In the genomic region with DNA sequence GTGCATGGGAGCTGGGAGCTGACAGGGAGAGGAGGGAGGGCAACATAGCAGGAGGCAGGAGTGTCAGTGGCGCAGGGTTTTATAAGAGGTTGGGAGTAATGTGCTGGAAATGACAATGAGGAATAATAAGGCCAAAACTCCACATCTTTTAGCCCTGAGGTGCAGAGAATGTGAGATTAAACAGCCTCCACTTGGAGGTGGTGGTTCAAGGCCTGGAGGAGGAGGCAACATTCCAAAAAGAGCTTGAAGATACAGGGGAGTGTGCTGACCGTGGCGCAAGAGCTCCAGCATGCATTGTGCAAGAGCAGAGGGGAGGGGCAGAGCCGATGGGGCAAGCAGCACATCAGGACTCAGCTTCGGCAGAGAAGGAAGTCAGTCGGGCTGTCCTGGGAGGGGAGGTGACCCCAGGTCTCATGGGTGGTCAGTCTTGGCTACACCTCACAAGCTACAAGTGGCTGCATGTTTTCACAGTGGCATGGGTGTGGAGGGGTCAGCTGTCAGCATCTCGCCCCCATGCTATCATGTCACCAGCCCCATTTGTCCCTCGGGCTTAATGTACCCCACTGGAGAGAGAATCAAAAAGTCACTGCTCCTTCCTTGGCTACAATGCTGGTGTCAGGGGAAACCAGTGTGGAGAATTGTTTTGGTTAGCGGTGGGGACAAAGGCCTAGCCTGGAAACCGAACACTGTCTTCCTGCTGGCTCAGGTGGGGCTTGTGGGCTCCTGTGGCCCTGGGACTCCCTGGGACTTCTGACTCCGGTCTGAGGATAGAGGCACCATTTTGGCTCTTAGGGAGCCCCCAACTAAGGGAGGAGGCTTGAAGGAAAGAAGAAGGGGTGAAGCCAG, we compare ENCODE assay signal across 11 cellular contexts.
A peak's percentile ranks its signal among the peaks of the same experiment; 100 is the strongest.
DNase-seq lines count a peak whose midpoint lies in the region; ATAC-seq and TF ChIP-seq lines count a peak whose summit lies in the region.
"Had no signal": no experiment of that assay in that cellular context is flagged by ENCODE, and none has a peak within 500 bp of the region (broad histone marks: within the 10 kb centered on the region; RNA-seq: fewer than 3 reads in every experiment).

No MANE protein-coding gene starts in this region.

- peak; percentile 90 to 98 (median 96) for ATAC-seq in right lobe of liver
- no peak for ATAC-seq in HG03039 (IDR thresholded peaks at IDR 0.05; ENCODE audit: unreplicated experiment)
- no peak for ATAC-seq in GM19351 (IDR thresholded peaks at IDR 0.05; ENCODE audit: unreplicated experiment)
- ATAC-seq: Panc1 had no signal

- DNase-seq in KBM-7, result peak; percentile 56
- peak; percentile 84 to 91 (median 90) for DNase-seq in right lobe of liver
- peak; percentile 80 to 82 for DNase-seq in thyroid gland
- DNase-seq in GM20000 (ENCODE audit: low spot score), result no peak
- no peak for DNase-seq in DMS53 treated with DMSO at 0.1 percent for 48 hours (lab: John Stamatoyannopoulos, UW; ENCODE audit: unreplicated experiment)
- DNase-seq: activated T-cell treated with anti-CD3 and anti-CD28 coated beads, Interleukin-2, amount 50 U/mL, for 1 hour; immature natural killer cell had no signal

- intact Hi-C loops in right lobe of liver (cut with DNase I) (no loop called here), thyroid gland (cut with DNase I) (no loop called here)

- peaks cover 0 to 12% (median 6%) of the 10 kb centered on the region in 4 donors for H3K4me1 ChIP-seq in right lobe of liver
- H3K4me1 ChIP-seq in thyroid gland, result peaks cover 0 to 12% of the 10 kb centered on the region in 2 donors

- TF ChIP-seq POLR2A in right lobe of liver (IDR thresholded peaks at IDR 0.05) (no peak), thyroid gland (IDR thresholded peaks at IDR 0.05) (no peak)

- TF ChIP-seq CTCF in right lobe of liver (IDR thresholded peaks at IDR 0.05), result no peak
- TF ChIP-seq CTCF in thyroid gland (IDR thresholded peaks at IDR 0.05), result no peak
- no peak for TF ChIP-seq CTCF in GM20000 (IDR thresholded peaks at IDR 0.05; ENCODE audit: extremely low read depth, missing control alignments)

- H3K9me3 ChIP-seq in right lobe of liver (no peaks in the 10 kb centered on the region), thyroid gland (no peaks in the 10 kb centered on the region)

- H3K36me3 ChIP-seq in right lobe of liver (no peaks in the 10 kb centered on the region), thyroid gland (no peaks in the 10 kb centered on the region)

- WGBS in right lobe of liver (ENCODE audit: insufficient coverage, low coverage, low lambda C conversion rate, missing lambda C conversion rate), result 47% methylated on average over 9 of the region's 11 CpGs
- WGBS in thyroid gland, 2 donors, result 54 to 59% methylated on average over 10 to 11 of the region's 11 CpGs

- H3K27me3 ChIP-seq in right lobe of liver, result no peaks in the 10 kb centered on the region
- H3K27me3 ChIP-seq in thyroid gland, result no peaks in the 10 kb centered on the region

- in situ Hi-C loops in KBM-7 (cut with MboI; ENCODE audit: low pct_unique_long_range_greater_than_20kb, low sequenced_read_pairs), result no loop called here

- H3K4me3 ChIP-seq in right lobe of liver (no peak overlapping the region), thyroid gland (replicated peaks in 1 of 3) (no peak overlapping the region)

- peak overlapping the region; percentile 33 for H3K27ac ChIP-seq in cingulate gyrus (ENCODE audit: low read depth, low read length)
- peak overlapping the region in 1 of 3 donors; percentile 43 for H3K27ac ChIP-seq in right lobe of liver
- H3K27ac ChIP-seq in thyroid gland, result peak overlapping the region; percentile 13 to 61 (median 41)

Comparison
In these comparisons a context has a peak if more than half of its experiments do, and no peak if none do; other contexts are left out.
1. DNase-seq: peak in KBM-7 (single experiment), right lobe of liver (3 of 3) and thyroid gland (2 of 2); none in GM20000 (single experiment) and DMS53 treated with DMSO at 0.1 percent for 48 hours (single experiment).
2. ATAC-seq: peak in right lobe of liver (4 of 4); none in HG03039 (single experiment) and GM19351 (single experiment).